Comparison of ENCODE assay signal across 2 cellular contexts in the genomic region with DNA sequence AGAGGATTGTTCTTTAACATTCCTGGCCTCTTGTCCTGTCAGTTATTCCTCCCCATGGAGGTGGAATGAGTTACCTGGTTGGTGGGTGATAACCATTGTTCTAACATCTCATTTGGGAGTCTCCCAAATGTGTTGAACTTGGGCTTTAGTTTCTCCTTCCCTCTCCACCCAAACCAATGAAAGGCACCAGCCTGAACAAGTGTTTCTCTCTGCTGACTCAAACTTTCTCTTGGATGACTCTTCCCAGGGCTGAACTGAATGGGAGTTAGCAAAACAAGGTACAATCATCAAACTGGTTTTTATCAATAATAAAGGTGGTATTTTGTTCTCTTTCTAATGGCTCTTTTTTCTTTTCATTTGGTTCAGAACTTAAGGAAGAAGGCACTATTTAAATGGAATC.
TF ChIP-seq lines count a peak whose summit lies in the region.

No MANE protein-coding gene starts in this region.

TF ChIP-seq in HCT116, 20 proteins besides CTCF, POLR2A, EP300 and RAD21:
- TF ChIP-seq SRF (IDR thresholded peaks at IDR 0.05; ENCODE audit: low read depth) = no peak
- no peak for TF ChIP-seq ZNF274 (IDR thresholded peaks at IDR 0.05; ENCODE audit: low read depth, low read length)
- no peak for TF ChIP-seq FOSL1 (IDR thresholded peaks at IDR 0.05; ENCODE audit: low read depth)
- no peak for TF ChIP-seq SIN3A (IDR thresholded peaks at IDR 0.05; ENCODE audit: low read depth)
- no peak for TF ChIP-seq JUND (IDR thresholded peaks at IDR 0.05)
- no peak for TF ChIP-seq ELF1 (IDR thresholded peaks at IDR 0.05; ENCODE audit: borderline replicate concordance, low read depth)
- no peak for TF ChIP-seq EZH2phosphoT487 (IDR thresholded peaks at IDR 0.05; ENCODE audit: borderline replicate concordance)
- no peak for TF ChIP-seq CBX3 (IDR thresholded peaks at IDR 0.05; ENCODE audit: low read depth)
- TF ChIP-seq ZFX (IDR thresholded peaks at IDR 0.05) = no peak
- TF ChIP-seq TCF7L2 (IDR thresholded peaks at IDR 0.05; ENCODE audit: borderline replicate concordance, extremely low read depth, insufficient read depth, insufficient read length) = no peak
- TF ChIP-seq SP1 (IDR thresholded peaks at IDR 0.05; ENCODE audit: low read depth) = no peak
TF ChIP-seq in HCT116: peak in this region for 0.

TF ChIP-seq in GM12878, 131 proteins besides CTCF, POLR2A, EP300 and RAD21:
- TF ChIP-seq ZNF622 (IDR thresholded peaks at IDR 0.05) (no peak), PAX8 (IDR thresholded peaks at IDR 0.05) (no peak), KDM1A (IDR thresholded peaks at IDR 0.05; ENCODE audit: borderline replicate concordance) (no peak), CHD2 (IDR thresholded peaks at IDR 0.05; ENCODE audit: borderline replicate concordance, low read depth, low read length) (no peak)
- TF ChIP-seq, protein P1, sequence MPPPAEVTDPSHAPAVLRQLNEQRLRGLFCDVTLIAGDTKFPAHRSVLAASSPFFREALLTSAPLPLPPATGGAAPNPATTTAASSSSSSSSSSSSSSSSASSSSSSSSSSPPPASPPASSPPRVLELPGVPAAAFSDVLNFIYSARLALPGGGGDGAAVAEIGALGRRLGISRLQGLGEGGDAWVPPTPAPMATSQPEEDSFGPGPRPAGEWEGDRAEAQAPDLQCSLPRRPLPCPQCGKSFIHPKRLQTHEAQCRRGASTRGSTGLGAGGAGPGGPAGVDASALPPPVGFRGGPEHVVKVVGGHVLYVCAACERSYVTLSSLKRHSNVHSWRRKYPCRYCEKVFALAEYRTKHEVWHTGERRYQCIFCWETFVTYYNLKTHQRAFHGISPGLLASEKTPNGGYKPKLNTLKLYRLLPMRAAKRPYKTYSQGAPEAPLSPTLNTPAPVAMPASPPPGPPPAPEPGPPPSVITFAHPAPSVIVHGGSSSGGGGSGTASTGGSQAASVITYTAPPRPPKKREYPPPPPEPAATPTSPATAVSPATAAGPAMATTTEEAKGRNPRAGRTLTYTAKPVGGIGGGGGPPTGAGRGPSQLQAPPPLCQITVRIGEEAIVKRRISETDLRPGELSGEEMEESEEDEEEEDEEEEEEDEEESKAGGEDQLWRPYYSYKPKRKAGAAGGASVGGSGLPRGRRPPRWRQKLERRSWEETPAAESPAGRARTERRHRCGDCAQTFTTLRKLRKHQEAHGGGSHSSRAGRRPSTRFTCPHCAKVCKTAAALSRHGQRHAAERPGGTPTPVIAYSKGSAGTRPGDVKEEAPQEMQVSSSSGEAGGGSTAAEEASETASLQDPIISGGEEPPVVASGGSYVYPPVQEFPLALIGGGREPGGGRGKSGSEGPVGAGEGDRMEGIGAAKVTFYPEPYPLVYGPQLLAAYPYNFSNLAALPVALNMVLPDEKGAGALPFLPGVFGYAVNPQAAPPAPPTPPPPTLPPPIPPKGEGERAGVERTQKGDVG (CRISPR knock-in tag; IDR thresholded peaks at IDR 0.05) = no peak
- TF ChIP-seq, protein P2, sequence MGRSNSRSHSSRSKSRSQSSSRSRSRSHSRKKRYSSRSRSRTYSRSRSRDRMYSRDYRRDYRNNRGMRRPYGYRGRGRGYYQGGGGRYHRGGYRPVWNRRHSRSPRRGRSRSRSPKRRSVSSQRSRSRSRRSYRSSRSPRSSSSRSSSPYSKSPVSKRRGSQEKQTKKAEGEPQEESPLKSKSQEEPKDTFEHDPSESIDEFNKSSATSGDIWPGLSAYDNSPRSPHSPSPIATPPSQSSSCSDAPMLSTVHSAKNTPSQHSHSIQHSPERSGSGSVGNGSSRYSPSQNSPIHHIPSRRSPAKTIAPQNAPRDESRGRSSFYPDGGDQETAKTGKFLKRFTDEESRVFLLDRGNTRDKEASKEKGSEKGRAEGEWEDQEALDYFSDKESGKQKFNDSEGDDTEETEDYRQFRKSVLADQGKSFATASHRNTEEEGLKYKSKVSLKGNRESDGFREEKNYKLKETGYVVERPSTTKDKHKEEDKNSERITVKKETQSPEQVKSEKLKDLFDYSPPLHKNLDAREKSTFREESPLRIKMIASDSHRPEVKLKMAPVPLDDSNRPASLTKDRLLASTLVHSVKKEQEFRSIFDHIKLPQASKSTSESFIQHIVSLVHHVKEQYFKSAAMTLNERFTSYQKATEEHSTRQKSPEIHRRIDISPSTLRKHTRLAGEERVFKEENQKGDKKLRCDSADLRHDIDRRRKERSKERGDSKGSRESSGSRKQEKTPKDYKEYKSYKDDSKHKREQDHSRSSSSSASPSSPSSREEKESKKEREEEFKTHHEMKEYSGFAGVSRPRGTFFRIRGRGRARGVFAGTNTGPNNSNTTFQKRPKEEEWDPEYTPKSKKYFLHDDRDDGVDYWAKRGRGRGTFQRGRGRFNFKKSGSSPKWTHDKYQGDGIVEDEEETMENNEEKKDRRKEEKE (IDR thresholded peaks at IDR 0.05) = no peak
